Comparison of ENCODE assay signal across 17 cellular contexts in the genomic region with DNA sequence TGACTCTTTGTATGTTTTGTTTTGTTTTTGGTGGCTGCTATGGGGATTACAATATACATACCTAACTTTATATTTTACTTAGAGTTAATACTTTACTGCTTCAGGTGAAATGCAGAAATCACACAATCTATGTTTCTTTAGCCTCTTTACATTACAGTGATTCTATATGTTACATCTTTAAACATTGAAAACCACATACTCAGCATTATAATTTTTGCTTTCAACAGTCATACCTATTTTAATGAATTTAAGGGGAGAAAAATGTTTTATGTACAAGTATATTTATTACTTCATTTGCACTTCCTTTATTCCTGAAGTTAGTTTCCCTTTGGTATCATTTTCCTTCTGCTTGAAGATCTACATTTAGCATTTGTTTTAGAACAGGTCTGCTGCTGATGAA.
"Had no signal": no experiment of that assay in that cellular context is flagged by ENCODE, and none has a peak within 500 bp of the region (broad histone marks: within the 10 kb centered on the region; RNA-seq: fewer than 3 reads in every experiment).

No MANE protein-coding gene starts in this region.

- H3K36me3 ChIP-seq: gastrocnemius medialis, heart left ventricle, prostate gland, SJCRH30, stomach, upper lobe of left lung had no signal

- H3K27me3 Mint-ChIP-seq: activated CD4-positive, alpha-beta memory T cell treated with anti-CD3 and anti-CD28 coated beads, Interleukin-2, amount 10 ng/mL, durations not matched to agents 7 days and 5 days had no signal

- H3K27ac ChIP-seq: dorsolateral prefrontal cortex, gastrocnemius medialis, heart left ventricle, prostate gland, SJCRH30, stomach, testis, upper lobe of left lung had no signal

- FAIRE-seq: astrocyte, bronchial epithelial cell had no signal

- ATAC-seq: gastrocnemius medialis, heart left ventricle, right cardiac atrium had no signal

- DNase-seq: activated CD4-positive, alpha-beta memory T cell treated with anti-CD3 and anti-CD28 coated beads, Interleukin-2, amount 10 ng/mL, durations not matched to agents 7 days and 5 days; activated CD4-positive, CD25-positive, alpha-beta regulatory T cell treated with anti-CD3 and anti-CD28 coated beads, Interleukin-2, amount 50 U/mL, for 72 hours; activated CD8-positive, alpha-beta memory T cell treated with anti-CD3 and anti-CD28 coated beads, Interleukin-2, amount 50 U/mL, for 4 hours; dorsolateral prefrontal cortex; endodermal cell; gastrocnemius medialis; heart left ventricle; immature natural killer cell; right cardiac atrium; SJCRH30; small intestine; stomach; testis; upper lobe of left lung had no signal

- H3K4me1 ChIP-seq: prostate gland, SJCRH30, testis, upper lobe of left lung had no signal

- H3K4me3 ChIP-seq: dorsolateral prefrontal cortex, gastrocnemius medialis, heart left ventricle, prostate gland, SJCRH30, stomach, testis, upper lobe of left lung had no signal

- H3K9me3 Mint-ChIP-seq: activated CD4-positive, alpha-beta memory T cell treated with anti-CD3 and anti-CD28 coated beads, Interleukin-2, amount 10 ng/mL, durations not matched to agents 7 days and 5 days; endodermal cell; immature natural killer cell had no signal

- H3K4me3 Mint-ChIP-seq: activated CD4-positive, alpha-beta memory T cell treated with anti-CD3 and anti-CD28 coated beads, Interleukin-2, amount 10 ng/mL, durations not matched to agents 7 days and 5 days; endodermal cell; immature natural killer cell had no signal

- H3K36me3 Mint-ChIP-seq: immature natural killer cell had no signal

- H3K27ac Mint-ChIP-seq: activated CD4-positive, alpha-beta memory T cell treated with anti-CD3 and anti-CD28 coated beads, Interleukin-2, amount 10 ng/mL, durations not matched to agents 7 days and 5 days; endodermal cell; immature natural killer cell had no signal

- H3K9me3 ChIP-seq: gastrocnemius medialis, heart left ventricle, prostate gland, SJCRH30, stomach, testis, upper lobe of left lung had no signal

- H3K27me3 ChIP-seq: dorsolateral prefrontal cortex, gastrocnemius medialis, heart left ventricle, SJCRH30, stomach, testis, upper lobe of left lung had no signal
